Comparison of ENCODE assay signal across 17 cellular contexts in genomic region chr7:7870590-7870989, GRCh38.
DNase-seq lines count a peak whose midpoint lies in the region; ATAC-seq and TF ChIP-seq lines count a peak whose summit lies in the region.
"Had no signal": no experiment of that assay in that cellular context is flagged by ENCODE, and none has a peak within 500 bp of the region (broad histone marks: within the 10 kb centered on the region; RNA-seq: fewer than 3 reads in every experiment).

No MANE protein-coding gene starts in this region.

- H3K36me3 ChIP-seq in GM23338 (ENCODE audit: insufficient read depth) (no peaks in the 10 kb centered on the region), mesenchymal stem cell (ENCODE audit: control insufficient read depth in 1 of 2, insufficient read depth in 2 of 2, low read depth in 1 of 2, low read length in 2 of 2) (no peaks in the 10 kb centered on the region)

- DNase-seq in GM23338 (ENCODE audit: low spot score) (no peak), NCI-H1092 treated with DMSO at 0.1 percent for 48 hours (lab: John Stamatoyannopoulos, UW) (peak; percentile 78), NCI-H446 treated with DMSO at 0.1 percent for 48 hours (lab: John Stamatoyannopoulos, UW) (peak; percentile 64), mesenchymal stem cell (no peak), SIG-M5 (lab: John Stamatoyannopoulos, UW) (no peak), NCI-H146 treated with DMSO at 0.1 percent for 48 hours (lab: John Stamatoyannopoulos, UW; ENCODE audit: unreplicated experiment) (no peak), iPS-NIHi7 (ENCODE audit: extremely low spot score) (no peak)
- DNase-seq: COR-L47, H7, IMR-90, Karpas-422, NCI-H1417 treated with DMSO at 0.1 percent for 48 hours, NCI-H2029, NCI-H82, SK-N-SH, T-cell had no signal

- H3K4me3 ChIP-seq in GM23338 (no peak overlapping the region), mesenchymal stem cell (ENCODE audit: insufficient read depth in 1 of 2, low read depth in 1 of 2, low read length in 2 of 2) (no peak overlapping the region)

- no peak overlapping the region for H2BK12ac ChIP-seq in mesenchymal stem cell (ENCODE audit: low read length in 2 of 2)

- H4K8ac ChIP-seq in mesenchymal stem cell (ENCODE audit: low read length): peak overlapping the region; percentile 4

- H4K91ac ChIP-seq in mesenchymal stem cell (ENCODE audit: low read length): no peak overlapping the region

- H3K79me1 ChIP-seq in mesenchymal stem cell (replicated peaks; ENCODE audit: low read length, poor library complexity, severe bottlenecking): peaks cover 2% of the 10 kb centered on the region

- no peak for ATAC-seq in GM23338
- ATAC-seq: Panc1, T-cell had no signal

- H3K9me3 Mint-ChIP-seq in GM23338: no peaks in the 10 kb centered on the region
- H3K9me3 Mint-ChIP-seq: T-cell had no signal

- no CpG with 5 or more reads among the region's 1 CpG for WGBS in mesenchymal stem cell

- H3K79me2 ChIP-seq in GM23338 (replicated peaks; ENCODE audit: insufficient read depth): no peaks in the 10 kb centered on the region

- peaks cover 2% of the 10 kb centered on the region for H3K27me3 Mint-ChIP-seq in GM23338 (ENCODE audit: insufficient read depth, low read depth, poor library complexity)
- H3K27me3 Mint-ChIP-seq: T-cell had no signal

- no peak overlapping the region for H3K27ac Mint-ChIP-seq in GM23338
- H3K27ac Mint-ChIP-seq: T-cell had no signal

- no peak overlapping the region for H3K23ac ChIP-seq in mesenchymal stem cell (ENCODE audit: low read length in 2 of 2)

- no peaks in the 10 kb centered on the region for H3K36me3 Mint-ChIP-seq in GM23338 (ENCODE audit: low read depth)

- no peaks in the 10 kb centered on the region for H3K27me3 ChIP-seq in GM23338 (ENCODE audit: insufficient read depth)
- H3K27me3 ChIP-seq in mesenchymal stem cell (ENCODE audit: control insufficient read depth in 1 of 2, insufficient read depth in 1 of 2, low read length in 2 of 2): no peaks in the 10 kb centered on the region

- H2BK15ac ChIP-seq in mesenchymal stem cell (ENCODE audit: low read depth, poor library complexity, severe bottlenecking): no peak overlapping the region

- no peak overlapping the region for H2BK120ac ChIP-seq in mesenchymal stem cell (ENCODE audit: low read depth, low read length)

- H3K18ac ChIP-seq in mesenchymal stem cell (ENCODE audit: low read depth in 1 of 2, low read length in 2 of 2): no peak overlapping the region

- H3K4me2 ChIP-seq in GM23338 (peak overlapping the region; percentile 63), mesenchymal stem cell (ENCODE audit: low read length, poor library complexity, severe bottlenecking) (no peak overlapping the region)
- H3K4me2 ChIP-seq: SK-N-SH had no signal

- H2AFZ ChIP-seq in GM23338: no peak overlapping the region
- H2AFZ ChIP-seq in mesenchymal stem cell (ENCODE audit: low read depth, low read length): no peak overlapping the region

- H3K4me1 ChIP-seq in GM23338 (ENCODE audit: insufficient read depth) (peaks cover 26% of the 10 kb centered on the region), mesenchymal stem cell (ENCODE audit: control insufficient read depth, insufficient read depth, low read depth, low read length) (no peaks in the 10 kb centered on the region)

- no peak overlapping the region for H2BK5ac ChIP-seq in mesenchymal stem cell (ENCODE audit: low read depth, low read length, poor library complexity, severe bottlenecking)

- H3K9ac ChIP-seq in mesenchymal stem cell (ENCODE audit: low read length): no peak overlapping the region
- H3K9ac ChIP-seq: SK-N-SH had no signal

- no peak overlapping the region for H3K14ac ChIP-seq in mesenchymal stem cell (ENCODE audit: low read length in 2 of 2)

- H3K27ac ChIP-seq in GM23338 (ENCODE audit: low read depth): no peak overlapping the region
- H3K27ac ChIP-seq in mesenchymal stem cell (ENCODE audit: low read length, poor library complexity, severe bottlenecking): no peak overlapping the region

- no peak overlapping the region for H3K4me3 Mint-ChIP-seq in GM23338
- H3K4me3 Mint-ChIP-seq: T-cell had no signal

- no peaks in the 10 kb centered on the region for H4K20me1 ChIP-seq in GM23338 (replicated peaks; ENCODE audit: insufficient read depth)

- no peak overlapping the region for H2AK5ac ChIP-seq in mesenchymal stem cell (ENCODE audit: low read length, severe bottlenecking)

- no peaks in the 10 kb centered on the region for H3K9me2 ChIP-seq in GM23338 (ENCODE audit: insufficient read depth)
- H3K9me2 ChIP-seq: SK-N-SH had no signal

- no peaks in the 10 kb centered on the region for H3K9me3 ChIP-seq in mesenchymal stem cell (ENCODE audit: control insufficient read depth, low read length)
- H3K9me3 ChIP-seq: SK-N-SH had no signal

- H3K4ac ChIP-seq in mesenchymal stem cell (ENCODE audit: low read depth in 1 of 2, low read length in 2 of 2): no peak overlapping the region

- H3K4me1 Mint-ChIP-seq in GM23338: peaks cover 13% of the 10 kb centered on the region
- H3K4me1 Mint-ChIP-seq: T-cell had no signal

- no peaks in the 10 kb centered on the region for H3F3A ChIP-seq in GM23338 (replicated peaks; ENCODE audit: low read depth)

- TF ChIP-seq CTCF in GM23338 (conservative IDR thresholded peaks at IDR 0.05; ENCODE audit: low read depth in 2 of 2): no peak

TF ChIP-seq in GM23338, 12 proteins besides CTCF, POLR2A, EP300 and RAD21 (continues in another document):
- TF ChIP-seq EZH2phosphoT487 (IDR thresholded peaks at IDR 0.05; ENCODE audit: unreplicated experiment): no peak
- no peak for TF ChIP-seq STAT1 (IDR thresholded peaks at IDR 0.05; ENCODE audit: unreplicated experiment)
- no peak for TF ChIP-seq CREB1 (CRISPR knock-in tag; IDR thresholded peaks at IDR 0.05; ENCODE audit: low read depth)
- no peak for TF ChIP-seq EZH2 (IDR thresholded peaks at IDR 0.05; ENCODE audit: low read depth, unreplicated experiment)
- TF ChIP-seq REST (IDR thresholded peaks at IDR 0.05; ENCODE audit: unreplicated experiment): no peak

Comparison
In these comparisons a context has a peak if more than half of its experiments do, and no peak if none do; other contexts are left out.
1. DNase-seq: peak in NCI-H1092 treated with DMSO at 0.1 percent for 48 hours (single experiment) and NCI-H446 treated with DMSO at 0.1 percent for 48 hours (single experiment); none in GM23338 (single experiment), mesenchymal stem cell (single experiment), SIG-M5 (single experiment), NCI-H146 treated with DMSO at 0.1 percent for 48 hours (single experiment) and iPS-NIHi7 (single experiment).